In genomic region chr17:1649844-1650409, GRCh38 we compare ENCODE assay signal across 8 cellular contexts. TPM values are rescaled to one million over a fixed set of nuclear protein-coding genes. Genes with fewer than 3 reads are reported as not detected.
DNase-seq lines count a peak whose midpoint lies in the region; ATAC-seq and TF ChIP-seq lines count a peak whose summit lies in the region.

Gene RILP, minus strand, starts transcription at chr17:1649866. Its CDS starts 62 bp downstream, at chr17:1649804.

- ATAC-seq in GM18519 (IDR thresholded peaks at IDR 0.05; ENCODE audit: low FRiP score, unreplicated experiment): no peak
- no peak for ATAC-seq in HG03457 (IDR thresholded peaks at IDR 0.05; ENCODE audit: unreplicated experiment)

- H3K9me3 ChIP-seq in esophagus squamous epithelium: no peaks in the 10 kb centered on the region

- 0 to 29% methylated on average over 4 to 6 of the region's 22 CpGs for WGBS in esophagus squamous epithelium, 2 donors

- H3K27ac ChIP-seq in esophagus squamous epithelium: peak within 1 kb of the TSS; percentile 90 to 100 (median 96)

- TF ChIP-seq CTCF in esophagus squamous epithelium (IDR thresholded peaks at IDR 0.05): no peak

- H3K4me3 ChIP-seq in esophagus squamous epithelium: peak within 1 kb of the TSS; percentile 49 to 86 (median 69)

- H3K36me3 ChIP-seq in esophagus squamous epithelium: peaks cover 39 to 57% (median 42%) of the 10 kb centered on the region in 3 donors

- H3K4me1 ChIP-seq in esophagus squamous epithelium: peaks cover 31 to 69% (median 32%) of the 10 kb centered on the region in 3 donors

- DNase-seq in Daoy (ENCODE audit: low read depth) (peak; percentile 76), HT-29 (ENCODE audit: low spot score) (peak; percentile 87), UCSD-AML1 (lab: John Stamatoyannopoulos, UW; ENCODE audit: unreplicated experiment) (peak; percentile 83), esophagus squamous epithelium (lab: John Stamatoyannopoulos, UW) (no peak), myocyte (ENCODE audit: low read depth) (peak; percentile 59), NCI-H1436 (lab: John Stamatoyannopoulos, UW) (no peak)

- peak in 1 of 4 donors; percentile 10 for TF ChIP-seq POLR2A in esophagus squamous epithelium (IDR thresholded peaks at IDR 0.05)

- intact Hi-C loops in esophagus squamous epithelium (cut with DNase I): no loop called here

- H3K27me3 ChIP-seq in esophagus squamous epithelium: no peaks in the 10 kb centered on the region

RNA-seq across cellular contexts. Expression of gene RILP, which starts in this region (rescaled TPM):
- total RNA-seq in Daoy (2014; rRNA removed; shearing (Covaris generic)): 7.7 and 40.7 TPM in 2 replicates
- total RNA-seq in HT-29 (2014; rRNA removed; shearing (Covaris generic)): 13.1 and 13.3 TPM in 2 replicates
- 10 to 100 TPM in 3 of 4 donors, 1 to 10 TPM in 1; 3.0 to 16.5 (median 13.9) TPM for total RNA-seq in esophagus squamous epithelium
- total RNA-seq in myocyte: 11.0 and 20.1 TPM in 2 replicates
- polyA plus RNA-seq in myocyte (2012): 6.3 TPM

Comparison
In these comparisons a context has a peak if more than half of its experiments do, and no peak if none do; other contexts are left out.
1. DNase-seq: peak in Daoy (single experiment), HT-29 (single experiment), UCSD-AML1 (single experiment) and myocyte (single experiment); none in esophagus squamous epithelium (single experiment) and NCI-H1436 (single experiment).